In genomic region chr6:129890701-129891100, GRCh38 we compare ENCODE assay signal across 18 cellular contexts. TPM values are rescaled to one million over a fixed set of nuclear protein-coding genes. Genes with fewer than 3 reads are reported as not detected.
DNase-seq lines count a peak whose midpoint lies in the region; ATAC-seq and TF ChIP-seq lines count a peak whose summit lies in the region.
"Had no signal": no experiment of that assay in that cellular context is flagged by ENCODE, and none has a peak within 500 bp of the region (broad histone marks: within the 10 kb centered on the region; RNA-seq: fewer than 3 reads in every experiment).

No MANE protein-coding gene starts in this region.

- H3K4ac ChIP-seq in mesenchymal stem cell (ENCODE audit: low read depth in 1 of 2, low read length in 2 of 2), result no peak overlapping the region

- no peak overlapping the region for H3K14ac ChIP-seq in mesenchymal stem cell (ENCODE audit: low read length in 2 of 2)

- no peak overlapping the region for H4K8ac ChIP-seq in mesenchymal stem cell (ENCODE audit: low read length)

- no peak overlapping the region for H2AFZ ChIP-seq in mesenchymal stem cell (ENCODE audit: low read depth, low read length)

- TF ChIP-seq EP300 in ovary (IDR thresholded peaks at IDR 0.05), result no peak

- H3K4me3 ChIP-seq in mesenchymal stem cell (ENCODE audit: insufficient read depth in 1 of 2, low read depth in 1 of 2, low read length in 2 of 2), result no peak overlapping the region
- H3K4me3 ChIP-seq in ovary, result no peak overlapping the region
- H3K4me3 ChIP-seq: BLaER1, gastroesophageal sphincter, suprapubic skin had no signal

- H3K27me3 ChIP-seq in mesenchymal stem cell (ENCODE audit: control insufficient read depth in 1 of 2, insufficient read depth in 1 of 2, low read length in 2 of 2) (no peaks in the 10 kb centered on the region), ovary (no peaks in the 10 kb centered on the region)
- H3K27me3 ChIP-seq: BLaER1, gastroesophageal sphincter, suprapubic skin had no signal

- H2BK15ac ChIP-seq in mesenchymal stem cell (ENCODE audit: low read depth, poor library complexity, severe bottlenecking), result no peak overlapping the region

- no peak for TF ChIP-seq POLR2A in ovary (IDR thresholded peaks at IDR 0.05)

- ATAC-seq in GM18511 (IDR thresholded peaks at IDR 0.05; ENCODE audit: unreplicated experiment) (peak; percentile 60), HG03354 (IDR thresholded peaks at IDR 0.05; ENCODE audit: poor library complexity, severe bottlenecking, unreplicated experiment) (peak; percentile 47), GM21576 (IDR thresholded peaks at IDR 0.05; ENCODE audit: unreplicated experiment) (no peak)
- ATAC-seq: gastroesophageal sphincter had no signal

- no peaks in the 10 kb centered on the region for H3K9me3 ChIP-seq in mesenchymal stem cell (ENCODE audit: control insufficient read depth, low read length)
- H3K9me3 ChIP-seq in ovary, result no peaks in the 10 kb centered on the region
- H3K9me3 ChIP-seq: BLaER1, gastroesophageal sphincter, suprapubic skin had no signal

- H3K4me2 ChIP-seq in mesenchymal stem cell (ENCODE audit: low read length, poor library complexity, severe bottlenecking), result no peak overlapping the region
- H3K4me2 ChIP-seq: BLaER1 had no signal

- H3K27ac ChIP-seq in mesenchymal stem cell (ENCODE audit: low read length, poor library complexity, severe bottlenecking), result no peak overlapping the region
- H3K27ac ChIP-seq in ovary, result no peak overlapping the region
- H3K27ac ChIP-seq: BLaER1, gastroesophageal sphincter, suprapubic skin had no signal

- no peak overlapping the region for H4K91ac ChIP-seq in mesenchymal stem cell (ENCODE audit: low read length)

- H3K23ac ChIP-seq in mesenchymal stem cell (ENCODE audit: low read length in 2 of 2), result peak overlapping the region in 1 of 2 experiments; percentile 74

- no peak overlapping the region for H3K18ac ChIP-seq in mesenchymal stem cell (ENCODE audit: low read depth in 1 of 2, low read length in 2 of 2)

- H3K9ac ChIP-seq in mesenchymal stem cell (ENCODE audit: low read length), result no peak overlapping the region
- H3K9ac ChIP-seq: BLaER1 had no signal

- no peak overlapping the region for H2BK5ac ChIP-seq in mesenchymal stem cell (ENCODE audit: low read depth, low read length, poor library complexity, severe bottlenecking)

- WGBS in mesenchymal stem cell, result 48% methylated on average over 2 of the region's 4 CpGs
- whole genome bisulfite sequencing in ovary, 3 donors, result 61 to 82% (median 65%) methylated on average over 4 of the region's 4 CpGs

- no peaks in the 10 kb centered on the region for H3K79me1 ChIP-seq in mesenchymal stem cell (replicated peaks; ENCODE audit: low read length, poor library complexity, severe bottlenecking)

- DNase-seq in amniotic epithelial cell (ENCODE audit: low read depth) (peak; percentile 71), mesenchymal stem cell (no peak), retina (no peak), ovary (no peak), NCI-H1694 (lab: John Stamatoyannopoulos, UW) (no peak)
- DNase-seq: activated CD4-positive, CD25-positive, alpha-beta regulatory T cell; activated CD8-positive, alpha-beta memory T cell treated with anti-CD3 and anti-CD28 coated beads, Interleukin-2, amount 50 U/mL, for 48 hours; activated naive CD8-positive, alpha-beta T cell treated with anti-CD3 and anti-CD28 coated beads for 36 hours; DMS153; NCI-H345; stimulated activated CD4-positive, alpha-beta T cell treated with anti-CD3 and anti-CD28 coated beads, Interleukin-12 subunit alpha, Interleukin-12 subunit beta, amount 100 ng/mL, for 4 hours had no signal

- H3K4me1 ChIP-seq in mesenchymal stem cell (ENCODE audit: control insufficient read depth, insufficient read depth, low read depth, low read length) (no peaks in the 10 kb centered on the region), ovary (ENCODE audit: insufficient read depth) (no peaks in the 10 kb centered on the region)
- H3K4me1 ChIP-seq: BLaER1, gastroesophageal sphincter, suprapubic skin had no signal

- H2BK120ac ChIP-seq in mesenchymal stem cell (ENCODE audit: low read depth, low read length), result no peak overlapping the region

- no peaks in the 10 kb centered on the region for H3K36me3 ChIP-seq in mesenchymal stem cell (ENCODE audit: control insufficient read depth in 1 of 2, insufficient read depth in 2 of 2, low read depth in 1 of 2, low read length in 2 of 2)
- no peaks in the 10 kb centered on the region for H3K36me3 ChIP-seq in ovary
- H3K36me3 ChIP-seq: BLaER1, gastroesophageal sphincter, suprapubic skin had no signal

- intact Hi-C loops in ovary (cut with DNase I), result no loop called here

- no peak overlapping the region for H2BK12ac ChIP-seq in mesenchymal stem cell (ENCODE audit: low read length in 2 of 2)

- peak overlapping the region; percentile 6 for H2AK5ac ChIP-seq in mesenchymal stem cell (ENCODE audit: low read length, severe bottlenecking)

- TF ChIP-seq CTCF in ovary (IDR thresholded peaks at IDR 0.05), result no peak

RNA-seq across cellular contexts. Expression of gene TMEM244, which starts 29.6 kb away (rescaled TPM):
- polyA plus RNA-seq in mesenchymal stem cell (2013, experiment 1 of 2), result not detected
- polyA plus RNA-seq in mesenchymal stem cell (2013, experiment 2 of 2), result not detected
- not detected for total RNA-seq in ovary
- not detected for polyA plus RNA-seq in ovary
- total RNA-seq: activated naive CD8-positive, alpha-beta T cell treated with anti-CD3 and anti-CD28 coated beads for 36 hours; gastroesophageal sphincter; omental fat pad; suprapubic skin had no signal
